ENCODE assay signal across 25 cellular contexts in genomic region chr15:56948766-56949105, GRCh38. TPM values are rescaled to one million over a fixed set of nuclear protein-coding genes. Genes with fewer than 3 reads are reported as not detected.
DNase-seq lines count a peak whose midpoint lies in the region; ATAC-seq and TF ChIP-seq lines count a peak whose summit lies in the region.
"Had no signal": no experiment of that assay in that cellular context is flagged by ENCODE, and none has a peak within 500 bp of the region (broad histone marks: within the 10 kb centered on the region; RNA-seq: fewer than 3 reads in every experiment).

No MANE protein-coding gene starts in this region.

- TF ChIP-seq CTCF in cardiac muscle cell (IDR thresholded peaks at IDR 0.05; ENCODE audit: low read depth, low read length) (no peak), chondrocyte (IDR thresholded peaks at IDR 0.05) (no peak), nephron progenitor cell (IDR thresholded peaks at IDR 0.05) (no peak), tibial nerve (IDR thresholded peaks at IDR 0.05) (no peak)

- H3K27ac Mint-ChIP-seq in chondrocyte (ENCODE audit: unreplicated experiment) (peak overlapping the region; percentile 73), nephron progenitor cell (peak overlapping the region; percentile 76)
- H3K27ac Mint-ChIP-seq: activated naive CD4-positive, alpha-beta T cell treated with anti-CD3 and anti-CD28 coated beads, Interleukin-2, amount 50 U/mL, for 72 hours; IgD-negative memory B cell; type B pancreatic cell had no signal

- H3K9me3 Mint-ChIP-seq in chondrocyte (ENCODE audit: low read depth) (peaks cover 9% of the 10 kb centered on the region), nephron progenitor cell (peaks cover 71% of the 10 kb centered on the region)

- intact Hi-C loops in Right ventricle myocardium inferior (cut with DNase I): no loop called here

- H3K27ac ChIP-seq in cardiac muscle cell (peak overlapping the region; percentile 69), tibial nerve (no peak overlapping the region)
- H3K27ac ChIP-seq: BLaER1, RWPE1, VCaP had no signal

- H3K4me1 Mint-ChIP-seq in chondrocyte (ENCODE audit: low read depth): peaks cover 35% of the 10 kb centered on the region
- H3K4me1 Mint-ChIP-seq in nephron progenitor cell: peaks cover 29% of the 10 kb centered on the region

- no peaks in the 10 kb centered on the region for H3K9me3 ChIP-seq in cardiac muscle cell (ENCODE audit: low read depth)
- H3K9me3 ChIP-seq in tibial nerve: peaks cover 0 to 13% (median 4%) of the 10 kb centered on the region in 4 donors

- TF ChIP-seq POLR2A in tibial nerve (IDR thresholded peaks at IDR 0.05): no peak

- H3K4me1 ChIP-seq in cardiac muscle cell (ENCODE audit: low read depth) (peaks cover 7% of the 10 kb centered on the region), tibial nerve (peaks cover 0 to 24% (median 5%) of the 10 kb centered on the region in 4 donors)
- H3K4me1 ChIP-seq: BLaER1 had no signal

- peaks cover 5% of the 10 kb centered on the region for H3K36me3 Mint-ChIP-seq in chondrocyte (ENCODE audit: low read depth)
- H3K36me3 Mint-ChIP-seq in nephron progenitor cell (ENCODE audit: low read depth): peaks cover 82% of the 10 kb centered on the region

- ATAC-seq in Right ventricle myocardium inferior: no peak
- ATAC-seq in HG02885 (IDR thresholded peaks at IDR 0.05; ENCODE audit: poor library complexity, unreplicated experiment): no peak
- no peak for ATAC-seq in GM21529 (IDR thresholded peaks at IDR 0.05; ENCODE audit: unreplicated experiment)
- no peak for ATAC-seq in GM18868 (IDR thresholded peaks at IDR 0.05; ENCODE audit: unreplicated experiment)
- ATAC-seq: activated naive CD4-positive, alpha-beta T cell treated with anti-CD3 and anti-CD28 coated beads, Interleukin-2, amount 50 U/mL, for 72 hours; GM12878; HCT116; naive thymus-derived CD4-positive, alpha-beta T cell had no signal

- H3K36me3 ChIP-seq in cardiac muscle cell (peaks cover 3% of the 10 kb centered on the region), tibial nerve (peaks cover 0 to 17% (median 0%) of the 10 kb centered on the region in 3 donors)

- H3K4me3 Mint-ChIP-seq in chondrocyte (ENCODE audit: unreplicated experiment) (peak overlapping the region; percentile 13), nephron progenitor cell (no peak overlapping the region)
- H3K4me3 Mint-ChIP-seq: IgD-negative memory B cell, type B pancreatic cell had no signal

- H3K27me3 Mint-ChIP-seq in chondrocyte (ENCODE audit: low read depth) (no peaks in the 10 kb centered on the region), nephron progenitor cell (ENCODE audit: low read depth, poor library complexity) (no peaks in the 10 kb centered on the region)
- H3K27me3 Mint-ChIP-seq: IgD-negative memory B cell; naive thymus-derived CD4-positive, alpha-beta T cell; type B pancreatic cell had no signal

- no peaks in the 10 kb centered on the region for H3K27me3 ChIP-seq in cardiac muscle cell
- H3K27me3 ChIP-seq in tibial nerve: no peaks in the 10 kb centered on the region
- H3K27me3 ChIP-seq: BLaER1 had no signal

- DNase-seq in cardiac muscle cell (ENCODE audit: low read depth in 1 of 2, low spot score in 1 of 2) (no peak), Right ventricle myocardium inferior (ENCODE audit: missing footprints) (no peak), chondrocyte (ENCODE audit: low spot score) (no peak), nephron progenitor cell (no peak), tibial nerve (ENCODE audit: low spot score in 2 of 2) (no peak)
- DNase-seq: ACHN; activated CD4-positive, alpha-beta T cell treated with anti-CD3 and anti-CD28 coated beads, Interleukin-2, amount 50 U/mL, for 1 hour; aorta; head of caudate nucleus; naive thymus-derived CD4-positive, alpha-beta T cell; NCI-H1105; NCI-H2029; NCI-H345; posterior cingulate gyrus had no signal

- WGBS in tibial nerve, 2 donors: 80 to 86% methylated on average over 1 of the region's 1 CpG

- no peak overlapping the region for H3K4me3 ChIP-seq in cardiac muscle cell
- no peak overlapping the region for H3K4me3 ChIP-seq in tibial nerve
- H3K4me3 ChIP-seq: BLaER1, GM12878 had no signal

- no peak for TF ChIP-seq EP300 in tibial nerve (IDR thresholded peaks at IDR 0.05)

RNA-seq across cellular contexts. Expression of gene TCF12, which starts 30.3 kb away (rescaled TPM):
- 135 and 137 TPM in 2 replicates for total RNA-seq in cardiac muscle cell
- polyA plus RNA-seq in cardiac muscle cell: 42.6 and 58.4 TPM in 2 replicates
- 46.5 TPM for total RNA-seq in Right ventricle myocardium inferior
- 106 to 154 TPM (median 110 TPM) in 3 replicates for total RNA-seq in chondrocyte
- total RNA-seq in tibial nerve: 100 to 1,000 TPM; 117 to 181 (median 174) TPM
